In genomic region chr18:3848316-3848715, GRCh38 we compare ENCODE assay signal across 24 cellular contexts.
DNase-seq lines count a peak whose midpoint lies in the region; ATAC-seq, FAIRE-seq and TF ChIP-seq lines count a peak whose summit lies in the region.
"Had no signal": no experiment of that assay in that cellular context is flagged by ENCODE, and none has a peak within 500 bp of the region (broad histone marks: within the 10 kb centered on the region; RNA-seq: fewer than 3 reads in every experiment).

No MANE protein-coding gene starts in this region.

- ATAC-seq in left lung (peak; percentile 44), HG03342 (IDR thresholded peaks at IDR 0.05; ENCODE audit: unreplicated experiment) (no peak)
- ATAC-seq: A549, HepG2, Panc1, SK-N-SH treated with all-trans-retinoic acid at 6 μM for 48 hours had no signal

- intact Hi-C loops in MCF 10A (cut with micrococcal nuclease): no loop called here
- intact Hi-C loops in breast epithelium (cut with DNase I; ENCODE audit: low total_unique reads): no loop called here
- intact Hi-C loops in dorsolateral prefrontal cortex (cut with DNase I): loop anchor here (10.0 kb wide), 1 partner anchor 146 kb away; no protein-coding TSS in a partner anchor
- intact Hi-C loops in left lung (cut with DNase I): no loop called here

- no TSS peak for BruUV-seq in MCF 10A (replicated peaks; lab: Mats Ljungman, UMichigan)

- no peak for FAIRE-seq in frontal cortex (lab: Jason Lieb, UNC)
- FAIRE-seq: A549, D721Med, HepG2 had no signal

- peaks cover 6% of the 10 kb centered on the region for H3K27me3 Mint-ChIP-seq in MCF 10A (ENCODE audit: insufficient read depth, unreplicated experiment)

- no peaks in the 10 kb centered on the region for H3K4me1 ChIP-seq in breast epithelium
- no peaks in the 10 kb centered on the region for H3K4me1 ChIP-seq in left lung
- H3K4me1 ChIP-seq: A549, BE2C had no signal

- H3K9me3 Mint-ChIP-seq in MCF 10A (ENCODE audit: unreplicated experiment): no peaks in the 10 kb centered on the region
- H3K9me3 Mint-ChIP-seq: HFFc6 had no signal

- DNase-seq in MCF 10A (ENCODE audit: unreplicated experiment) (peak; percentile 17), breast epithelium (ENCODE audit: low spot score in 2 of 2) (no peak), dorsolateral prefrontal cortex (peak in 2 of 10 donors; percentile 45 to 62), left lung (no peak), HPDE6-E6E7 (ENCODE audit: extremely low spot score) (no peak), frontal cortex (ENCODE audit: low spot score in 2 of 2) (no peak), DMS114 treated with DMSO at 0.1 percent for 48 hours (lab: John Stamatoyannopoulos, UW; ENCODE audit: unreplicated experiment) (no peak)
- DNase-seq: BE2C, DMS79 treated with DMSO at 0.1 percent for 48 hours, H9, HFFc6, KBM-7, NCI-H1092 treated with DMSO at 0.1 percent for 48 hours, NCI-H1436 treated with DMSO at 0.1 percent for 48 hours, NCI-H1930, NCI-H524 treated with DMSO at 0.1 percent for 48 hours, NCI-H82, SIG-M5 had no signal

- POLR2A ChIA-PET in MCF 10A (lab: Yijun Ruan, JAX): no interaction called here

- no peak overlapping the region for H3K27ac Mint-ChIP-seq in MCF 10A (ENCODE audit: low read depth, unreplicated experiment)
- H3K27ac Mint-ChIP-seq: H9, HFFc6 had no signal

- H3K27me3 ChIP-seq in breast epithelium (no peaks in the 10 kb centered on the region), dorsolateral prefrontal cortex (no peaks in the 10 kb centered on the region), left lung (no peaks in the 10 kb centered on the region)
- H3K27me3 ChIP-seq: BE2C had no signal

- H3K4me3 ChIP-seq in breast epithelium (no peak overlapping the region), dorsolateral prefrontal cortex (no peak overlapping the region), left lung (no peak overlapping the region)
- H3K4me3 ChIP-seq: A549 had no signal

- H3K9me3 ChIP-seq in breast epithelium (no peaks in the 10 kb centered on the region), left lung (no peaks in the 10 kb centered on the region)
- H3K9me3 ChIP-seq: A549, BE2C had no signal

- TF ChIP-seq CTCF in MCF 10A (IDR thresholded peaks at IDR 0.05; ENCODE audit: unreplicated experiment) (no peak), breast epithelium (IDR thresholded peaks at IDR 0.05) (no peak), dorsolateral prefrontal cortex (IDR thresholded peaks at IDR 0.05 in 54 of 56, conservative IDR thresholded peaks at IDR 0.05 in 2 of 56; ENCODE audit: low read depth in 1 of 56, partially characterized antibody in 56 of 56) (no peak), left lung (IDR thresholded peaks at IDR 0.05) (no peak)

- H3K36me3 ChIP-seq in breast epithelium: no peaks in the 10 kb centered on the region
- H3K36me3 ChIP-seq in left lung: no peaks in the 10 kb centered on the region
- H3K36me3 ChIP-seq: BE2C had no signal

- no peaks in the 10 kb centered on the region for H3K36me3 Mint-ChIP-seq in MCF 10A (ENCODE audit: insufficient read depth, unreplicated experiment)

- no peak for TF ChIP-seq POLR2A in breast epithelium (IDR thresholded peaks at IDR 0.05)

- H3K27ac ChIP-seq in breast epithelium: no peak overlapping the region
- peak overlapping the region in 44 of 59 donors; percentile 1 to 83 (median 58) for H3K27ac ChIP-seq in dorsolateral prefrontal cortex
- H3K27ac ChIP-seq in left lung: no peak overlapping the region
- H3K27ac ChIP-seq: A549 had no signal

- peaks cover 8% of the 10 kb centered on the region for H3K4me1 Mint-ChIP-seq in MCF 10A (ENCODE audit: insufficient read depth, unreplicated experiment)
- H3K4me1 Mint-ChIP-seq: H9 had no signal

- H3K4me3 Mint-ChIP-seq in MCF 10A (ENCODE audit: unreplicated experiment): no peak overlapping the region
- H3K4me3 Mint-ChIP-seq: H9, HFFc6 had no signal

- CTCF ChIA-PET in MCF 10A (lab: Yijun Ruan, JAX): interaction anchor here (0.6 to 1.5 kb wide), 3 partner anchors 77 to 551 kb away, joined by 3 to 5 read pairs (median 3); no protein-coding TSS in a partner anchor

Comparison
In these comparisons a context has a peak if more than half of its experiments do, and no peak if none do; other contexts are left out.
1. H3K27ac ChIP-seq: peak in dorsolateral prefrontal cortex (44 of 59); none in breast epithelium (0 of 2) and left lung (0 of 2).
2. intact Hi-C loops: an anchor here in dorsolateral prefrontal cortex (10.0 kb wide); none called in MCF 10A, breast epithelium and left lung.